ENCODE assay signal across 3 cellular contexts in the genomic region with DNA sequence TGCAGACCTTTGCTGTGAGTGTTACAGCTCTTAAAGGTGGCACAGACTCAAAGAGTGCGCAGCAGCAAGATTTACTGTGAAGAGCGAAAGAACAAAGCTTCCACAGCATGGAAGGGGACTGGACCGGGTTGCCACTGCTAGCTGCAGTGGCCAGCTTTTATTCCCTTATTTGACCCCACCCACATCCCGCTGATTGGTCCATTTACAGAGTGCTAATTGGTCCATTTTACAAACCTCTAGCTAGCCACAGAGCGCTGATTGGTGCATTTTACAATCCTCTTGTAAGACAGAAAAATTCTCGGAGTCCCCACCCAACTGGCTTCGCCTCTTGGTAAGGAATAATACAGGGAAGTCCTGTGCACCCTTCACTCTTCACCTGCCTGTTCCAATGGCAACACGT. TPM values are rescaled to one million over a fixed set of nuclear protein-coding genes. Genes with fewer than 3 reads are reported as not detected.
"Had no signal": no experiment of that assay in that cellular context is flagged by ENCODE, and none has a peak within 500 bp of the region (broad histone marks: within the 10 kb centered on the region; RNA-seq: fewer than 3 reads in every experiment).

No MANE protein-coding gene starts in this region.

RNA-seq across cellular contexts. Expression of a gene that starts 1.9 kb away (rescaled TPM):
- total RNA-seq: HT-29 had no signal
- polyA plus RNA-seq: IgD-negative memory B cell had no signal

RNA-seq across cellular contexts. Expression of a gene that starts 18.7 kb away (rescaled TPM):
- total RNA-seq: GM23248, HT-29 had no signal
- polyA plus RNA-seq: GM23248 had no signal
